Comparison of ENCODE assay signal across 8 cellular contexts in genomic region chr16:1942810-1943726, GRCh38. TPM values are rescaled to one million over a fixed set of nuclear protein-coding genes. Genes with fewer than 3 reads are reported as not detected.
DNase-seq lines count a peak whose midpoint lies in the region; ATAC-seq and TF ChIP-seq lines count a peak whose summit lies in the region.

Gene MSRB1, minus strand, starts transcription at chr16:1943199. Its CDS starts 43 bp downstream, at chr16:1943156.

- H3K9me3 ChIP-seq in parathyroid adenoma (ENCODE audit: control insufficient read depth, low read length) = no peaks in the 10 kb centered on the region
- no peaks in the 10 kb centered on the region for H3K9me3 ChIP-seq in tibial nerve

- no peaks in the 10 kb centered on the region for H3K79me2 ChIP-seq in parathyroid adenoma

- peaks cover 8% of the 10 kb centered on the region for H3K4me1 ChIP-seq in parathyroid adenoma
- peaks cover 0 to 20% (median 10%) of the 10 kb centered on the region in 4 donors for H3K4me1 ChIP-seq in tibial nerve

- no peaks in the 10 kb centered on the region for H3K27me3 ChIP-seq in parathyroid adenoma (ENCODE audit: control insufficient read depth, insufficient read depth, low read length)
- H3K27me3 ChIP-seq in tibial nerve = no peaks in the 10 kb centered on the region

- DNase-seq in NCI-H1417 (lab: John Stamatoyannopoulos, UW) = peak; percentile 99 to 100 (median 100)
- peak; percentile 90 to 92 for DNase-seq in SW 1271 (lab: John Stamatoyannopoulos, UW)
- peak; percentile 100 for DNase-seq in activated naive CD8-positive, alpha-beta T cell treated with anti-CD3 and anti-CD28 coated beads, Interleukin-2, amount 50 U/mL, for 16 hours (ENCODE audit: low read depth, low spot score)
- DNase-seq in head of caudate nucleus = peak; percentile 98 to 100 (median 100)
- DNase-seq in tibial nerve (ENCODE audit: low spot score in 2 of 2) = peak; percentile 100

- H2AFZ ChIP-seq in parathyroid adenoma = peak within 1 kb of the TSS; percentile 93

- H3K36me3 ChIP-seq in parathyroid adenoma (ENCODE audit: control insufficient read depth, insufficient read depth, low read length) = no peaks in the 10 kb centered on the region
- H3K36me3 ChIP-seq in tibial nerve = peaks cover 0 to 34% (median 9%) of the 10 kb centered on the region in 3 donors

- peak; percentile 92 for ATAC-seq in HG02759 (IDR thresholded peaks at IDR 0.05; ENCODE audit: unreplicated experiment)

- WGBS in tibial nerve, 2 donors = 2 to 3% methylated on average over 37 to 54 of the region's 77 CpGs

- peak; percentile 85 to 92 for TF ChIP-seq EP300 in tibial nerve (IDR thresholded peaks at IDR 0.05)

- peak within 1 kb of the TSS; percentile 89 for H3K4me2 ChIP-seq in parathyroid adenoma (ENCODE audit: low read length)

- H3K4me3 ChIP-seq in parathyroid adenoma (ENCODE audit: low read depth, low read length) = peak within 1 kb of the TSS; percentile 61
- H3K4me3 ChIP-seq in tibial nerve = peak within 1 kb of the TSS; percentile 62 to 92 (median 74)

- no peak within 1 kb of the TSS for H3K9ac ChIP-seq in parathyroid adenoma

- H3K27ac ChIP-seq in parathyroid adenoma (peak within 1 kb of the TSS; percentile 47), tibial nerve (peak within 1 kb of the TSS; percentile 56 to 91 (median 82))

- no peak for TF ChIP-seq CTCF in parathyroid adenoma (IDR thresholded peaks at IDR 0.05)
- TF ChIP-seq CTCF in tibial nerve (IDR thresholded peaks at IDR 0.05) = peak in 1 of 5 experiments; percentile 7

- intact Hi-C loops in head of caudate nucleus (cut with DNase I) = no loop called here

- TF ChIP-seq POLR2A in GM10847 (IDR thresholded peaks at IDR 0.05; ENCODE audit: extremely low read depth, insufficient read length) (peak; percentile 72), tibial nerve (IDR thresholded peaks at IDR 0.05) (peak; percentile 62 to 87)

RNA-seq across cellular contexts. Expression of gene MSRB1, which starts in this region (rescaled TPM):
- 10 to 100 TPM; 22.5 to 46.1 (median 30.3) TPM for total RNA-seq in tibial nerve

Comparison
In these comparisons a context has a peak if more than half of its experiments do, and no peak if none do; other contexts are left out.
1. Peak in every context shown above with its lines: DNase-seq, ATAC-seq, H3K4me3 ChIP-seq and H3K27ac ChIP-seq.